ENCODE assay signal across 18 cellular contexts in genomic region chr7:120783721-120784120, GRCh38.
DNase-seq lines count a peak whose midpoint lies in the region; ATAC-seq and TF ChIP-seq lines count a peak whose summit lies in the region.
"Had no signal": no experiment of that assay in that cellular context is flagged by ENCODE, and none has a peak within 500 bp of the region (broad histone marks: within the 10 kb centered on the region; RNA-seq: fewer than 3 reads in every experiment).

No MANE protein-coding gene starts in this region.

- H3K4me3 ChIP-seq in mesendoderm (ENCODE audit: low read length) (no peak overlapping the region), trophoblast cell (ENCODE audit: low read depth, low read length) (no peak overlapping the region), sigmoid colon (no peak overlapping the region)
- H3K4me3 ChIP-seq: A549; BLaER1 treated with 17β-estradiol and CSF1 and Interleukin-3, amounts not matched to agents 10 nM and 100 nM had no signal

- no CpG with 5 or more reads among the region's 5 CpGs for WGBS in mesendoderm (ENCODE audit: extremely low coverage, insufficient coverage, low lambda C conversion rate)
- no CpG with 5 or more reads among the region's 5 CpGs for WGBS in trophoblast cell (ENCODE audit: extremely low coverage, insufficient coverage, insufficient read length)
- 75 to 80% methylated on average over 5 of the region's 5 CpGs for WGBS in sigmoid colon, 2 donors

- H3K36me3 Mint-ChIP-seq in activated CD4-positive, alpha-beta T cell treated with anti-CD3 and anti-CD28 coated beads, Interleukin-2, amount 10 ng/mL, durations not matched to agents 24 days and 14 days (ENCODE audit: low read depth) = no peaks in the 10 kb centered on the region
- H3K36me3 Mint-ChIP-seq in activated CD4-positive, alpha-beta T cell treated with anti-CD3 and anti-CD28 coated beads for 36 hours (ENCODE audit: low read depth) = no peaks in the 10 kb centered on the region
- H3K36me3 Mint-ChIP-seq: CD8-positive, alpha-beta T cell had no signal

- H3K4me2 ChIP-seq in mesendoderm (ENCODE audit: low read length) (no peak overlapping the region), trophoblast cell (ENCODE audit: low read length) (no peak overlapping the region)
- H3K4me2 ChIP-seq: A549; BLaER1 treated with 17β-estradiol and CSF1 and Interleukin-3, amounts not matched to agents 10 nM and 100 nM had no signal

- H3K36me3 ChIP-seq in mesendoderm (ENCODE audit: control insufficient read depth, insufficient read depth, low read length) (no peaks in the 10 kb centered on the region), trophoblast cell (ENCODE audit: control insufficient read depth in 1 of 2, insufficient read depth in 2 of 2, low read length in 2 of 2) (no peaks in the 10 kb centered on the region), sigmoid colon (peaks cover 0 to 4% (median 0%) of the 10 kb centered on the region in 4 donors)
- H3K36me3 ChIP-seq: BLaER1 treated with 17β-estradiol and CSF1 and Interleukin-3, amounts not matched to agents 10 nM and 100 nM had no signal

- H3K79me2 ChIP-seq in mesendoderm (ENCODE audit: control insufficient read depth, insufficient read depth, low read length) (no peaks in the 10 kb centered on the region), trophoblast cell (ENCODE audit: control insufficient read depth, insufficient read depth, low read length, poor library complexity) (no peaks in the 10 kb centered on the region)

- peak overlapping the region; percentile 10 for H2BK120ac ChIP-seq in mesendoderm (ENCODE audit: low read depth, low read length)
- no peak overlapping the region for H2BK120ac ChIP-seq in trophoblast cell (ENCODE audit: insufficient read depth, low read length, poor library complexity)

- TF ChIP-seq POLR2A in sigmoid colon (IDR thresholded peaks at IDR 0.05) = no peak

- H2AK5ac ChIP-seq in mesendoderm (ENCODE audit: low read length) (no peak overlapping the region), trophoblast cell (ENCODE audit: low read length) (no peak overlapping the region)

- H3K9me3 ChIP-seq in trophoblast cell (ENCODE audit: insufficient read depth, low read depth, low read length) = no peaks in the 10 kb centered on the region
- H3K9me3 ChIP-seq in sigmoid colon = no peaks in the 10 kb centered on the region
- H3K9me3 ChIP-seq: A549; BLaER1 treated with 17β-estradiol and CSF1 and Interleukin-3, amounts not matched to agents 10 nM and 100 nM; Caco-2 had no signal

- H3K27me3 Mint-ChIP-seq in activated CD4-positive, alpha-beta T cell treated with anti-CD3 and anti-CD28 coated beads, Interleukin-2, amount 10 ng/mL, durations not matched to agents 24 days and 14 days = peaks cover 8% of the 10 kb centered on the region
- no peaks in the 10 kb centered on the region for H3K27me3 Mint-ChIP-seq in activated CD4-positive, alpha-beta T cell treated with anti-CD3 and anti-CD28 coated beads for 36 hours

- H2AFZ ChIP-seq in trophoblast cell (ENCODE audit: insufficient read depth, low read length, poor library complexity) = no peak overlapping the region

- H3K27me3 ChIP-seq in mesendoderm (ENCODE audit: insufficient read depth, low read length, poor library complexity) (no peaks in the 10 kb centered on the region), trophoblast cell (ENCODE audit: insufficient read depth, low read length) (no peaks in the 10 kb centered on the region), sigmoid colon (no peaks in the 10 kb centered on the region)
- H3K27me3 ChIP-seq: BLaER1 treated with 17β-estradiol and CSF1 and Interleukin-3, amounts not matched to agents 10 nM and 100 nM had no signal

- no peak overlapping the region for H3K27ac Mint-ChIP-seq in activated CD4-positive, alpha-beta T cell treated with anti-CD3 and anti-CD28 coated beads, Interleukin-2, amount 10 ng/mL, durations not matched to agents 24 days and 14 days
- H3K27ac Mint-ChIP-seq in activated CD4-positive, alpha-beta T cell treated with anti-CD3 and anti-CD28 coated beads for 36 hours = no peak overlapping the region
- H3K27ac Mint-ChIP-seq: B cell; CD4-positive, alpha-beta T cell; CD8-positive, alpha-beta T cell had no signal

- H3K18ac ChIP-seq in mesendoderm (ENCODE audit: low read length) = peak overlapping the region; percentile 42
- no peak overlapping the region for H3K18ac ChIP-seq in trophoblast cell (ENCODE audit: low read length)

- intact Hi-C loops in activated CD4-positive, alpha-beta T cell treated with anti-CD3 and anti-CD28 coated beads, Interleukin-2, amount 10 ng/mL, durations not matched to agents 24 days and 14 days (cut with micrococcal nuclease) = no loop called here
- intact Hi-C loops in activated CD4-positive, alpha-beta T cell treated with anti-CD3 and anti-CD28 coated beads for 36 hours (cut with DNase I, micrococcal nuclease) = no loop called here
- intact Hi-C loops in sigmoid colon (cut with DNase I) = no loop called here

- no peak overlapping the region for H3K14ac ChIP-seq in trophoblast cell (ENCODE audit: low read length)

- POLR2A ChIA-PET in activated CD4-positive, alpha-beta T cell treated with anti-CD3 and anti-CD28 coated beads for 36 hours (lab: Charles Lee) = no interaction called here

- H4K91ac ChIP-seq in trophoblast cell (ENCODE audit: low read depth, low read length) = no peak overlapping the region

- H4K12ac ChIP-seq in trophoblast cell (ENCODE audit: low read depth, low read length) = no peak overlapping the region

- H3K4me1 ChIP-seq in mesendoderm (ENCODE audit: control insufficient read depth, low read depth, low read length) = peaks cover 15% of the 10 kb centered on the region
- H3K4me1 ChIP-seq in trophoblast cell (ENCODE audit: control insufficient read depth in 1 of 2, insufficient read depth in 2 of 2, low read length in 2 of 2) = no peaks in the 10 kb centered on the region
- no peaks in the 10 kb centered on the region for H3K4me1 ChIP-seq in sigmoid colon
- H3K4me1 ChIP-seq: A549; BLaER1 treated with 17β-estradiol and CSF1 and Interleukin-3, amounts not matched to agents 10 nM and 100 nM; Caco-2 had no signal

- H2BK12ac ChIP-seq in trophoblast cell (ENCODE audit: low read length) = no peak overlapping the region

- H2BK5ac ChIP-seq in mesendoderm (ENCODE audit: low read length) = peak overlapping the region; percentile 96
- H2BK5ac ChIP-seq in trophoblast cell (ENCODE audit: low read depth, low read length, poor library complexity) = no peak overlapping the region

- no peak for TF ChIP-seq CTCF in sigmoid colon (IDR thresholded peaks at IDR 0.05)

- no peak for ATAC-seq in activated CD4-positive, alpha-beta T cell treated with anti-CD3 and anti-CD28 coated beads for 36 hours
- ATAC-seq: A549; CD8-positive, alpha-beta T cell had no signal

- TF ChIP-seq EP300 in sigmoid colon (IDR thresholded peaks at IDR 0.05) = no peak

- H3K79me1 ChIP-seq in mesendoderm (ENCODE audit: low read length) = no peaks in the 10 kb centered on the region
- H3K79me1 ChIP-seq in trophoblast cell (ENCODE audit: low read length) = no peaks in the 10 kb centered on the region

- CTCF ChIA-PET in activated CD4-positive, alpha-beta T cell treated with anti-CD3 and anti-CD28 coated beads for 36 hours (lab: Charles Lee) = interaction anchor here (1.8 kb wide), 1 partner anchor 9 kb away, joined by 10 read pairs; no protein-coding TSS in a partner anchor

- peak overlapping the region; percentile 86 for H3K56ac ChIP-seq in mesendoderm (ENCODE audit: low read length)

- no peaks in the 10 kb centered on the region for H3K9me3 Mint-ChIP-seq in activated CD4-positive, alpha-beta T cell treated with anti-CD3 and anti-CD28 coated beads, Interleukin-2, amount 10 ng/mL, durations not matched to agents 24 days and 14 days
- H3K9me3 Mint-ChIP-seq in activated CD4-positive, alpha-beta T cell treated with anti-CD3 and anti-CD28 coated beads for 36 hours (ENCODE audit: low read depth) = no peaks in the 10 kb centered on the region
- H3K9me3 Mint-ChIP-seq: CD4-positive, alpha-beta T cell; CD8-positive, alpha-beta T cell had no signal

- no peak overlapping the region for H4K5ac ChIP-seq in mesendoderm (ENCODE audit: low read length)

- H3K27ac ChIP-seq in mesendoderm (ENCODE audit: low read depth, low read length) (peak overlapping the region; percentile 48), trophoblast cell (ENCODE audit: low read depth, low read length) (no peak overlapping the region), sigmoid colon (no peak overlapping the region)
- H3K27ac ChIP-seq: 22Rv1; A549; BLaER1 treated with 17β-estradiol and CSF1 and Interleukin-3, amounts not matched to agents 10 nM and 100 nM; C4-2B had no signal

- H2BK15ac ChIP-seq in mesendoderm (replicated peaks; ENCODE audit: low read depth) = no peak overlapping the region

- DNase-seq in activated CD4-positive, alpha-beta T cell treated with anti-CD3 and anti-CD28 coated beads, Interleukin-2, amount 10 ng/mL, durations not matched to agents 24 days and 14 days = peak; percentile 27
- DNase-seq in activated CD4-positive, alpha-beta T cell treated with anti-CD3 and anti-CD28 coated beads for 36 hours = no peak
- DNase-seq in mesendoderm = peak; percentile 61
- peak; percentile 9 to 64 for DNase-seq in trophoblast cell
- no peak for DNase-seq in HUDEP-2 (lab: John Stamatoyannopoulos, UW; ENCODE audit: unreplicated experiment in 76 of 76)
- DNase-seq in sigmoid colon = no peak
- DNase-seq: AML-193; Caco-2; Calu3; CD4-positive, alpha-beta T cell; CD8-positive, alpha-beta T cell; DMS79 treated with DMSO at 0.1 percent for 48 hours; GF-D8 had no signal

- no peak overlapping the region for H4K8ac ChIP-seq in mesendoderm (ENCODE audit: low read depth, low read length)
- H4K8ac ChIP-seq in trophoblast cell (ENCODE audit: low read depth, low read length) = no peak overlapping the region

- H3K23ac ChIP-seq in mesendoderm (ENCODE audit: low read length) = no peak overlapping the region
- no peak overlapping the region for H3K23ac ChIP-seq in trophoblast cell (ENCODE audit: low read length)

- H3K4me1 Mint-ChIP-seq in activated CD4-positive, alpha-beta T cell treated with anti-CD3 and anti-CD28 coated beads, Interleukin-2, amount 10 ng/mL, durations not matched to agents 24 days and 14 days = no peaks in the 10 kb centered on the region
- H3K4me1 Mint-ChIP-seq in activated CD4-positive, alpha-beta T cell treated with anti-CD3 and anti-CD28 coated beads for 36 hours = no peaks in the 10 kb centered on the region
- H3K4me1 Mint-ChIP-seq: B cell had no signal

- H3K4me3 Mint-ChIP-seq in activated CD4-positive, alpha-beta T cell treated with anti-CD3 and anti-CD28 coated beads, Interleukin-2, amount 10 ng/mL, durations not matched to agents 24 days and 14 days = no peak overlapping the region
- H3K4me3 Mint-ChIP-seq in activated CD4-positive, alpha-beta T cell treated with anti-CD3 and anti-CD28 coated beads for 36 hours = no peak overlapping the region
- H3K4me3 Mint-ChIP-seq: B cell; CD4-positive, alpha-beta T cell; CD8-positive, alpha-beta T cell had no signal

- H3K9ac ChIP-seq in mesendoderm (ENCODE audit: low read length) (no peak overlapping the region), trophoblast cell (ENCODE audit: low read length) (no peak overlapping the region)
- H3K9ac ChIP-seq: BLaER1 treated with 17β-estradiol and CSF1 and Interleukin-3, amounts not matched to agents 10 nM and 100 nM had no signal

- peak overlapping the region; percentile 88 for H3K4ac ChIP-seq in mesendoderm (ENCODE audit: low read depth, low read length)
- H3K4ac ChIP-seq in trophoblast cell (ENCODE audit: low read depth, low read length) = no peak overlapping the region

Comparison
In these comparisons a context has a peak if more than half of its experiments do, and no peak if none do; other contexts are left out.
1. DNase-seq: peak in activated CD4-positive, alpha-beta T cell treated with anti-CD3 and anti-CD28 coated beads, Interleukin-2, amount 10 ng/mL, durations not matched to agents 24 days and 14 days (single experiment), mesendoderm (single experiment) and trophoblast cell (2 of 2); none in activated CD4-positive, alpha-beta T cell treated with anti-CD3 and anti-CD28 coated beads for 36 hours (single experiment), HUDEP-2 (0 of 76) and sigmoid colon (single experiment).